In genomic region chrX:43961699-43962098, GRCh38 we compare ENCODE assay signal across 18 cellular contexts. TPM values are rescaled to one million over a fixed set of nuclear protein-coding genes. Genes with fewer than 3 reads are reported as not detected.
DNase-seq lines count a peak whose midpoint lies in the region; ATAC-seq and TF ChIP-seq lines count a peak whose summit lies in the region.
"Had no signal": no experiment of that assay in that cellular context is flagged by ENCODE, and none has a peak within 500 bp of the region (broad histone marks: within the 10 kb centered on the region; RNA-seq: fewer than 3 reads in every experiment).

No MANE protein-coding gene starts in this region.

- H3K79me2 ChIP-seq in mammary epithelial cell (ENCODE audit: insufficient read depth, low read length) = no peaks in the 10 kb centered on the region

- dilution Hi-C loops in mammary epithelial cell (cut with HindIII; ENCODE audit: low sequenced_read_pairs) = loop anchor here (25.0 kb wide), 1 partner anchor 426 kb away; no protein-coding TSS in a partner anchor

- peaks cover 8% of the 10 kb centered on the region for H3K4me1 ChIP-seq in mammary epithelial cell (ENCODE audit: insufficient read depth, low read length)
- H3K4me1 ChIP-seq: upper lobe of right lung had no signal

- peak; percentile 4 for DNase-seq in NCI-H82 (lab: John Stamatoyannopoulos, UW)
- DNase-seq in NCI-H82 treated with DMSO at 0.1 percent for 48 hours (lab: John Stamatoyannopoulos, UW; ENCODE audit: unreplicated experiment) = no peak
- no peak for DNase-seq in mammary epithelial cell
- DNase-seq in retinal pigment epithelial cell (ENCODE audit: low read depth) = no peak
- DNase-seq in activated CD4-positive, alpha-beta T cell treated with anti-CD3 and anti-CD28 coated beads, Interleukin-2, amount 10 ng/mL, durations not matched to agents 24 days and 14 days = no peak
- no peak for DNase-seq in activated effector memory CD4-positive, alpha-beta T cell treated with anti-CD3 and anti-CD28 coated beads, Interleukin-2, amount 50 U/mL, for 16 hours
- DNase-seq: activated gamma-delta T cell; foreskin fibroblast; H7; NCI-H1092; stimulated activated CD4-positive, alpha-beta T cell treated with anti-CD3 and anti-CD28 coated beads, Interleukin-4, amount 100 ng/mL, for 4 hours; SW 1271; upper lobe of right lung; WERI-Rb-1 had no signal

- intact Hi-C loops in mammary epithelial cell (cut with micrococcal nuclease) = loop anchor here (5.0 kb wide), 1 partner anchor 581 kb away; the partner anchor contains the start of gene FUNDC1
- intact Hi-C loops in activated CD4-positive, alpha-beta T cell treated with anti-CD3 and anti-CD28 coated beads, Interleukin-2, amount 10 ng/mL, durations not matched to agents 24 days and 14 days (cut with micrococcal nuclease) = no loop called here

- H3K27me3 ChIP-seq in mammary epithelial cell (ENCODE audit: insufficient read depth, low read length) = peaks cover 2% of the 10 kb centered on the region
- H3K27me3 ChIP-seq: upper lobe of right lung had no signal

- H3K4me2 ChIP-seq in mammary epithelial cell (ENCODE audit: insufficient read depth, low read depth, low read length) = no peak overlapping the region

- no peaks in the 10 kb centered on the region for H4K20me1 ChIP-seq in mammary epithelial cell (ENCODE audit: insufficient read depth, low read length)

- no peaks in the 10 kb centered on the region for H3K9me3 Mint-ChIP-seq in activated CD4-positive, alpha-beta T cell treated with anti-CD3 and anti-CD28 coated beads, Interleukin-2, amount 10 ng/mL, durations not matched to agents 24 days and 14 days

- no TSS peak for BruUV-seq in mammary epithelial cell (replicated peaks; lab: Mats Ljungman, UMichigan)

- 36% methylated on average over 2 of the region's 2 CpGs for WGBS in mammary epithelial cell (ENCODE audit: low coverage, missing lambda C conversion rate)

- no peaks in the 10 kb centered on the region for H3K9me3 ChIP-seq in mammary epithelial cell (replicated peaks; ENCODE audit: insufficient read depth, low read length)
- H3K9me3 ChIP-seq: upper lobe of right lung had no signal

- H3K4me1 Mint-ChIP-seq in activated CD4-positive, alpha-beta T cell treated with anti-CD3 and anti-CD28 coated beads, Interleukin-2, amount 10 ng/mL, durations not matched to agents 24 days and 14 days = peaks cover 5% of the 10 kb centered on the region

- H3K27ac Mint-ChIP-seq in activated CD4-positive, alpha-beta T cell treated with anti-CD3 and anti-CD28 coated beads, Interleukin-2, amount 10 ng/mL, durations not matched to agents 24 days and 14 days = no peak overlapping the region
- H3K27ac Mint-ChIP-seq: nephron had no signal

- ATAC-seq in GM21367 (IDR thresholded peaks at IDR 0.05; ENCODE audit: unreplicated experiment) = no peak
- ATAC-seq: upper lobe of right lung had no signal

- H3K27ac ChIP-seq in mammary epithelial cell (ENCODE audit: insufficient read depth, low read depth, low read length) = no peak overlapping the region
- H3K27ac ChIP-seq: upper lobe of right lung, WERI-Rb-1 had no signal

- no peak overlapping the region for H3K9ac ChIP-seq in mammary epithelial cell (ENCODE audit: insufficient read depth, low read length)

- CTCF ChIA-PET in mammary epithelial cell (lab: Charles Lee; ENCODE audit: low non-redundant PET) = no interaction called here

- no peak overlapping the region for H3K4me3 Mint-ChIP-seq in activated CD4-positive, alpha-beta T cell treated with anti-CD3 and anti-CD28 coated beads, Interleukin-2, amount 10 ng/mL, durations not matched to agents 24 days and 14 days
- H3K4me3 Mint-ChIP-seq: nephron had no signal

- peak; percentile 33 for TF ChIP-seq CTCF in LNCAP (IDR thresholded peaks at IDR 0.05)
- TF ChIP-seq CTCF in mammary epithelial cell (conservative IDR thresholded peaks at IDR 0.05 in 1 of 2, IDR thresholded peaks at IDR 0.05 in 1 of 2; ENCODE audit: extremely low read depth in 1 of 2, insufficient read depth in 1 of 2, low read depth in 1 of 2, low read length in 2 of 2) = peak; percentile 30 to 43
- peak; percentile 33 for TF ChIP-seq CTCF in retinal pigment epithelial cell (conservative IDR thresholded peaks at IDR 0.05; ENCODE audit: low read depth, low read length)

- no peaks in the 10 kb centered on the region for H3K36me3 Mint-ChIP-seq in activated CD4-positive, alpha-beta T cell treated with anti-CD3 and anti-CD28 coated beads, Interleukin-2, amount 10 ng/mL, durations not matched to agents 24 days and 14 days (ENCODE audit: low read depth)

- no peaks in the 10 kb centered on the region for H3K36me3 ChIP-seq in mammary epithelial cell (ENCODE audit: insufficient read depth, low read length)
- H3K36me3 ChIP-seq: upper lobe of right lung, WERI-Rb-1 had no signal

- no peak overlapping the region for H3K4me3 ChIP-seq in mammary epithelial cell (replicated peaks in 1 of 3; ENCODE audit: insufficient read depth in 1 of 3, low read depth in 2 of 3, low read length in 3 of 3)
- no peak overlapping the region for H3K4me3 ChIP-seq in retinal pigment epithelial cell (ENCODE audit: low read length)
- H3K4me3 ChIP-seq: upper lobe of right lung had no signal

- H3K27me3 Mint-ChIP-seq in activated CD4-positive, alpha-beta T cell treated with anti-CD3 and anti-CD28 coated beads, Interleukin-2, amount 10 ng/mL, durations not matched to agents 24 days and 14 days = peaks cover 4% of the 10 kb centered on the region

- H2AFZ ChIP-seq in mammary epithelial cell (ENCODE audit: low read depth, low read length) = no peak overlapping the region

- in situ Hi-C loops in mammary epithelial cell (cut with MboI; ENCODE audit: low sequenced_read_pairs in 2 of 2) = loop anchor here (10.0 to 25.0 kb wide), 2 partner anchors 63 to 1226 kb away; no protein-coding TSS in a partner anchor

RNA-seq across cellular contexts. Expression of gene NDP, which starts 11.5 kb away (rescaled TPM):
- total RNA-seq in mammary epithelial cell = under 1 TPM in 1 of 2 donors, not detected in 1; 0.17 TPM
- polyA plus RNA-seq in mammary epithelial cell = 0.02 TPM
- not detected for polyA minus RNA-seq in mammary epithelial cell
- not detected in 2 replicates for total RNA-seq in activated CD4-positive, alpha-beta T cell treated with anti-CD3 and anti-CD28 coated beads, Interleukin-2, amount 10 ng/mL, durations not matched to agents 24 days and 14 days
- total RNA-seq: H7, lung microvascular endothelial cell, upper lobe of right lung had no signal
